Comparison of ENCODE assay signal across 1 cellular context in the genomic region with DNA sequence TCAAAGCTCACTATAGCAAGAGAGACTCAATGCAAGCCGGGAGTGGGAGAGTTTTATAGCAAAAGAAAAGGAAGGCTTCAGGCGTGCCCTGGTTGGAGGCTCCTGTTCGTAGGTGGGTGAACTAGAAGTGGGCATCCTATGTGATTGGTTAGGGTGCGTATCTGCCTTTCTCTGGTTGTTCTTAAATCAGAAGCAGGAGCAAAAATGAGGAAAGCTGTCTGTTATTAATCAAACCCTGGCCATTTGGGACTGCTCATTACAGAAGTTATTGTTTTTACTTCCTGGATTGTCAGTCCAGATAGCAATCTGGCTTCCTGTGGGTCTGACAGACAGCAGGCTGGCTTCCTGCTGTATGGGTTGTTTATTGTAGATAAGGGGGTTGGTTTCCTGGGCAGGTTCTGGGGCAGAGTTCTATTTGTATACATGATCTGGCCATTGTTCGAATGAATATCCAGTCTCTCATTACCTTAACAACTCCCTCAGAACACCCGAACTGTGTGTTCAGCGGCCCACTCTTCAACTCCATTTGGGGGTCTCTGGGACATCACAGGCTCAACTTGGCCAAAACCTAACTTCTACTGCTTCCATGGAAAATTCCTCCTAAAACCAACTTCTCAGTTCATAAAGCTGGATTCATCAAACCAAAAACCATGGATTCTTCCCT.
TF ChIP-seq lines count a peak whose summit lies in the region.

No MANE protein-coding gene starts in this region.

TF ChIP-seq in K562, 482 proteins besides CTCF, POLR2A, EP300 and RAD21 (continued from another document and continues in another):
- TF ChIP-seq, protein P1, sequence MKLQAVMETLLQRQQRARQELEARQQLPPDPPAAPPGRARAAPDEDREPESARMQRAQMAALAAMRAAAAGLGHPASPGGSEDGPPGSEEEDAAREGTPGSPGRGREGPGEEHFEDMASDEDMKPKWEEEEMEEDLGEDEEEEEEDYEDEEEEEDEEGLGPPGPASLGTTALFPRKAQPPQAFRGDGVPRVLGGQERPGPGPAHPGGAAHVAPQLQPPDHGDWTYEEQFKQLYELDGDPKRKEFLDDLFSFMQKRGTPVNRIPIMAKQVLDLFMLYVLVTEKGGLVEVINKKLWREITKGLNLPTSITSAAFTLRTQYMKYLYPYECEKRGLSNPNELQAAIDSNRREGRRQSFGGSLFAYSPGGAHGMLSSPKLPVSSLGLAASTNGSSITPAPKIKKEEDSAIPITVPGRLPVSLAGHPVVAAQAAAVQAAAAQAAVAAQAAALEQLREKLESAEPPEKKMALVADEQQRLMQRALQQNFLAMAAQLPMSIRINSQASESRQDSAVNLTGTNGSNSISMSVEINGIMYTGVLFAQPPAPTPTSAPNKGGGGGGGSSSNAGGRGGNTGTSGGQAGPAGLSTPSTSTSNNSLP (IDR thresholded peaks at IDR 0.05; ENCODE audit: borderline replicate concordance, low read depth, low read length): 0 out of 2 replicates have a peak, but pooled peaks have one; percentile 60
- peak; percentile 89 for TF ChIP-seq ARID1B (IDR thresholded peaks at IDR 0.05)
- TF ChIP-seq NCOR1 (IDR thresholded peaks at IDR 0.05): peak; percentile 87
- TF ChIP-seq POLR2H (tag; IDR thresholded peaks at IDR 0.05; ENCODE audit: low read depth): peak; percentile 68
- 0 out of 2 replicates have a peak, but pooled peaks have one; percentile 59 for TF ChIP-seq ZNF232 (CRISPR knock-in tag; IDR thresholded peaks at IDR 0.05)
- TF ChIP-seq ESRRA (IDR thresholded peaks at IDR 0.05; ENCODE audit: borderline replicate concordance, low read depth): 0 out of 2 replicates have a peak, but pooled peaks have one; percentile 18
- peak in 1 of 2 experiments; percentile 67; a peak in 2 of 4 replicates for TF ChIP-seq RCOR1 (IDR thresholded peaks at IDR 0.05; ENCODE audit: borderline replicate concordance in 1 of 2, low read depth in 2 of 2, low read length in 2 of 2)
- TF ChIP-seq, protein P2, sequence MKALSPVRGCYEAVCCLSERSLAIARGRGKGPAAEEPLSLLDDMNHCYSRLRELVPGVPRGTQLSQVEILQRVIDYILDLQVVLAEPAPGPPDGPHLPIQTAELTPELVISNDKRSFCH (CRISPR knock-in tag; IDR thresholded peaks at IDR 0.05): no peak
- TF ChIP-seq, protein P2 (tag; IDR thresholded peaks at IDR 0.05): peak; percentile 52; the same call in 1 of the 2 replicates
- TF ChIP-seq TAL1 (IDR thresholded peaks at IDR 0.05): peak; percentile 75
- peak; percentile 46 to 61; a peak in 1 of 4 replicates for TF ChIP-seq FOXA3 (CRISPR knock-in tag; conservative IDR thresholded peaks at IDR 0.05 in 1 of 2, IDR thresholded peaks at IDR 0.05 in 1 of 2)
- TF ChIP-seq JUN (IDR thresholded peaks at IDR 0.05; ENCODE audit: borderline replicate concordance, low read depth, low read length): peak; percentile 69; the same call in 1 of the 2 replicates
- no peak for TF ChIP-seq JUN (CRISPR knock-in tag; IDR thresholded peaks at IDR 0.05; ENCODE audit: borderline replicate concordance)
- TF ChIP-seq PML (IDR thresholded peaks at IDR 0.05; ENCODE audit: low read length): peak; percentile 53; the same call in 1 of the 2 replicates
- TF ChIP-seq, protein P3, sequence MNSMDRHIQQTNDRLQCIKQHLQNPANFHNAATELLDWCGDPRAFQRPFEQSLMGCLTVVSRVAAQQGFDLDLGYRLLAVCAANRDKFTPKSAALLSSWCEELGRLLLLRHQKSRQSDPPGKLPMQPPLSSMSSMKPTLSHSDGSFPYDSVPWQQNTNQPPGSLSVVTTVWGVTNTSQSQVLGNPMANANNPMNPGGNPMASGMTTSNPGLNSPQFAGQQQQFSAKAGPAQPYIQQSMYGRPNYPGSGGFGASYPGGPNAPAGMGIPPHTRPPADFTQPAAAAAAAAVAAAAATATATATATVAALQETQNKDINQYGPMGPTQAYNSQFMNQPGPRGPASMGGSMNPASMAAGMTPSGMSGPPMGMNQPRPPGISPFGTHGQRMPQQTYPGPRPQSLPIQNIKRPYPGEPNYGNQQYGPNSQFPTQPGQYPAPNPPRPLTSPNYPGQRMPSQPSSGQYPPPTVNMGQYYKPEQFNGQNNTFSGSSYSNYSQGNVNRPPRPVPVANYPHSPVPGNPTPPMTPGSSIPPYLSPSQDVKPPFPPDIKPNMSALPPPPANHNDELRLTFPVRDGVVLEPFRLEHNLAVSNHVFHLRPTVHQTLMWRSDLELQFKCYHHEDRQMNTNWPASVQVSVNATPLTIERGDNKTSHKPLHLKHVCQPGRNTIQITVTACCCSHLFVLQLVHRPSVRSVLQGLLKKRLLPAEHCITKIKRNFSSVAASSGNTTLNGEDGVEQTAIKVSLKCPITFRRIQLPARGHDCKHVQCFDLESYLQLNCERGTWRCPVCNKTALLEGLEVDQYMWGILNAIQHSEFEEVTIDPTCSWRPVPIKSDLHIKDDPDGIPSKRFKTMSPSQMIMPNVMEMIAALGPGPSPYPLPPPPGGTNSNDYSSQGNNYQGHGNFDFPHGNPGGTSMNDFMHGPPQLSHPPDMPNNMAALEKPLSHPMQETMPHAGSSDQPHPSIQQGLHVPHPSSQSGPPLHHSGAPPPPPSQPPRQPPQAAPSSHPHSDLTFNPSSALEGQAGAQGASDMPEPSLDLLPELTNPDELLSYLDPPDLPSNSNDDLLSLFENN (IDR thresholded peaks at IDR 0.05; ENCODE audit: low read depth in 2 of 2, low read length in 2 of 2): peak in 1 of 2 experiments; percentile 81; a peak in 1 of 4 replicates
- peak in 1 of 2 experiments; percentile 91; a peak in 2 of 4 replicates for TF ChIP-seq TBL1XR1 (IDR thresholded peaks at IDR 0.05; ENCODE audit: low read length in 2 of 2)
- TF ChIP-seq TEAD4 (IDR thresholded peaks at IDR 0.05; ENCODE audit: low read length): peak; percentile 80
- no peak for TF ChIP-seq TEAD4 (CRISPR knock-in tag; IDR thresholded peaks at IDR 0.05; ENCODE audit: borderline replicate concordance)
- peak; percentile 89 for TF ChIP-seq GABPA (tag; conservative IDR thresholded peaks at IDR 0.05; ENCODE audit: low read depth)
- peak; percentile 49 for TF ChIP-seq NEUROD1 (IDR thresholded peaks at IDR 0.05; ENCODE audit: borderline replicate concordance, low read depth, low read length, partially characterized antibody)
- no peak for TF ChIP-seq ELF2 (CRISPR knock-in tag; IDR thresholded peaks at IDR 0.05)
- TF ChIP-seq C11orf30 (IDR thresholded peaks at IDR 0.05; ENCODE audit: low read depth): no peak
- TF ChIP-seq ZNF23 (CRISPR knock-in tag; IDR thresholded peaks at IDR 0.05): no peak
- TF ChIP-seq GATA2 (CRISPR knock-in tag; IDR thresholded peaks at IDR 0.05): peak; percentile 94
- TF ChIP-seq CBFA2T2 (conservative IDR thresholded peaks at IDR 0.05): peak; percentile 77
- TF ChIP-seq NR2C1 (IDR thresholded peaks at IDR 0.05): no peak
- peak; percentile 38; the same call in 1 of the 2 replicates for TF ChIP-seq NR2C1 (tag; IDR thresholded peaks at IDR 0.05)
- peak; percentile 54; the same call in 1 of the 2 replicates for TF ChIP-seq CC2D1A (IDR thresholded peaks at IDR 0.05)
- TF ChIP-seq MYNN (IDR thresholded peaks at IDR 0.05): peak; percentile 61; the same call in 1 of the 2 replicates
- TF ChIP-seq MYNN (CRISPR knock-in tag; IDR thresholded peaks at IDR 0.05): no peak
- TF ChIP-seq TEAD1 (CRISPR knock-in tag; IDR thresholded peaks at IDR 0.05): peak in 1 of 2 experiments; percentile 32; a peak in 1 of 4 replicates
- TF ChIP-seq RBFOX2 (IDR thresholded peaks at IDR 0.05; ENCODE audit: low read depth, low read length): peak; percentile 53
- TF ChIP-seq, protein P4, sequence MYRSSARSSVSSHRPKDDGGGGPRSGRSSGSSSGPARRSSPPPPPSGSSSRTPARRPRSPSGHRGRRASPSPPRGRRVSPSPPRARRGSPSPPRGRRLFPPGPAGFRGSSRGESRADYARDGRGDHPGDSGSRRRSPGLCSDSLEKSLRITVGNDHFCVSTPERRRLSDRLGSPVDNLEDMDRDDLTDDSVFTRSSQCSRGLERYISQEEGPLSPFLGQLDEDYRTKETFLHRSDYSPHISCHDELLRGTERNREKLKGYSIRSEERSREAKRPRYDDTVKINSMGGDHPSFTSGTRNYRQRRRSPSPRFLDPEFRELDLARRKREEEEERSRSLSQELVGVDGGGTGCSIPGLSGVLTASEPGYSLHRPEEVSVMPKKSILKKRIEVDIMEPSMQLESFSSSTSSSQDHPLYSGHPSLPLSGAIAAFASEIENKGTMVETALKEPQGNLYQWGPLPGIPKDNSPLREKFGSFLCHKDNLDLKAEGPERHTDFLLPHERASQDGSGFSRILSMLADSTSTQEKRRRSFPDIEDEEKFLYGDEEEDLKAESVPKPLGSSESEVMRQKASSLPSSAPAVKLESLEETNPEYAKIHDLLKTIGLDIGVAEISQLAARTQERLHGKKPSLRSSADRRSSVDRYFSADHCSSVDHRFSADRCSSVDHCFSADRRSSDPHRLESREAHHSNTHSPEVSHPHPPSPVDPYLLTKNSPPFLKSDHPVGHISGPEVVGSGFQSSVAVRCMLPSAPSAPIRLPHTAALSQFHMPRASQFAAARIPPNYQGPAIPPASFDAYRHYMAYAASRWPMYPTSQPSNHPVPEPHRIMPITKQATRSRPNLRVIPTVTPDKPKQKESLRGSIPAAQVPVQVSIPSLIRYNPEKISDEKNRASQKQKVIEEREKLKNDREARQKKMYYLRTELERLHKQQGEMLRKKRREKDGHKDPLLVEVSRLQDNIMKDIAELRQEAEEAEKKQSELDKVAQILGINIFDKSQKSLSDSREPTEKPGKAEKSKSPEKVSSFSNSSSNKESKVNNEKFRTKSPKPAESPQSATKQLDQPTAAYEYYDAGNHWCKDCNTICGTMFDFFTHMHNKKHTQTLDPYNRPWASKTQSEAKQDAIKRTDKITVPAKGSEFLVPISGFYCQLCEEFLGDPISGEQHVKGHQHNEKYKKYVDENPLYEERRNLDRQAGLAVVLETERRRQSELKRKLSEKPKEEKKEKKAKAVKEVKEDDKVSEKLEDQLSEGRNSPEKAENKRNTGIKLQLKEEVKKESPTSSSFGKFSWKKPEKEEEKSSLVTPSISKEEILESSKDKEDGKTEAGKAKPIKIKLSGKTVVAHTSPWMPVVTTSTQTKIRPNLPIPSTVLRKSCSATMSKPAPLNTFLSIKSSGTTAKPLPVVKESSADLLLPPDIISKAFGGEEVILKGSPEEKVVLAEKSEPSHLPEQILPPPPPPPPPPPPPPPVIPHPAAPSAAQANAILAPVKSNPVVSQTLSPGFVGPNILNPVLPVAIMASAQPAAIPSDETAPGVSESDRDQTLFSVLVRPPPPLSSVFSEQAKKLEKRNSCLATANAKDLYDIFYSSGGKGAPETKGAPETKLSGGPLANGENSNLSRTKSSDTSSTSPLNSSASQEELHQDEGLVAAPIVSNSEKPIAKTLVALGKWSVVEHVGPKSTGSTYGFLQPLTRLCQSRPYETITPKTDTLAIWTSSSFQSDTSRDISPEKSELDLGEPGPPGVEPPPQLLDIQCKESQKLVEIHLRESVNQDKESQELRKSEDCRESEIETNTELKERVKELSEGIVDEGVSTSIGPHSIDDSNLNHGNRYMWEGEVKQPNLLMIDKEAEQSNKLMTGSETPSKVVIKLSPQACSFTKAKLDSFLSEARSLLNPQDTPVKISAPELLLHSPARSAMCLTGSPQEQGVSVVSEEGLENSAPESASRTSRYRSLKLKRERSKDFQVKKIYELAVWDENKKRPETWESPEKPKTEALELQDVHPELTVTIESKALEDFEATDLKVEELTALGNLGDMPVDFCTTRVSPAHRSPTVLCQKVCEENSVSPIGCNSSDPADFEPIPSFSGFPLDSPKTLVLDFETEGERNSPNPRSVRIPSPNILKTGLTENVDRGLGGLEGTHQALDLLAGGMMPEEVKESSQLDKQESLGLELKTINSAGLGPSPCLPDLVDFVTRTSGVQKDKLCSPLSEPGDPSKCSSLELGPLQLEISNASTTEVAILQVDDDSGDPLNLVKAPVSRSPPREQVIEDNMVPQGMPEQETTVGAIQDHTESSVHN (IDR thresholded peaks at IDR 0.05; ENCODE audit: borderline replicate concordance in 1 of 2, low read depth in 1 of 2): no peak
- peak; percentile 90 for TF ChIP-seq CBFA2T3 (IDR thresholded peaks at IDR 0.05)
- TF ChIP-seq BCL6 (CRISPR knock-in tag; IDR thresholded peaks at IDR 0.05): no peak
- 0 out of 2 replicates have a peak, but pooled peaks have one; percentile 13 for TF ChIP-seq ZNF584 (CRISPR knock-in tag; IDR thresholded peaks at IDR 0.05; ENCODE audit: low read depth)
- TF ChIP-seq RNF2 (IDR thresholded peaks at IDR 0.05): peak; percentile 64; the same call in 1 of the 2 replicates
- peak; percentile 18; the same call in 1 of the 2 replicates for TF ChIP-seq DMBX1 (CRISPR knock-in tag; IDR thresholded peaks at IDR 0.05; ENCODE audit: borderline replicate concordance)
- TF ChIP-seq KDM4B (IDR thresholded peaks at IDR 0.05; ENCODE audit: borderline replicate concordance in 2 of 2, low read depth in 1 of 2): no peak
